ENCODE assay signal across 1 cellular context in genomic region chr3:48692551-48692950, GRCh38.
TF ChIP-seq lines count a peak whose summit lies in the region.

No MANE protein-coding gene starts in this region.

TF ChIP-seq in IMR-90, 13 proteins besides CTCF, POLR2A, EP300 and RAD21 (continued from another document):
- TF ChIP-seq CEBPB (IDR thresholded peaks at IDR 0.05; ENCODE audit: low read depth, low read length) (no peak), RFX5 (IDR thresholded peaks at IDR 0.05; ENCODE audit: low read depth, low read length) (no peak), ELK1 (IDR thresholded peaks at IDR 0.05; ENCODE audit: borderline replicate concordance, low read depth, low read length) (no peak), MAFK (IDR thresholded peaks at IDR 0.05; ENCODE audit: low read depth, low read length) (no peak), FOS (IDR thresholded peaks at IDR 0.05; ENCODE audit: low read depth, low read length) (no peak), CHD1 (IDR thresholded peaks at IDR 0.05; ENCODE audit: low read depth, low read length) (no peak), RCOR1 (IDR thresholded peaks at IDR 0.05; ENCODE audit: insufficient replicate concordance, low read length) (no peak), SMC3 (IDR thresholded peaks at IDR 0.05; ENCODE audit: low read depth, low read length) (no peak)
TF ChIP-seq in IMR-90: peak in this region for 0.
